ENCODE assay signal across 9 cellular contexts in the genomic region with DNA sequence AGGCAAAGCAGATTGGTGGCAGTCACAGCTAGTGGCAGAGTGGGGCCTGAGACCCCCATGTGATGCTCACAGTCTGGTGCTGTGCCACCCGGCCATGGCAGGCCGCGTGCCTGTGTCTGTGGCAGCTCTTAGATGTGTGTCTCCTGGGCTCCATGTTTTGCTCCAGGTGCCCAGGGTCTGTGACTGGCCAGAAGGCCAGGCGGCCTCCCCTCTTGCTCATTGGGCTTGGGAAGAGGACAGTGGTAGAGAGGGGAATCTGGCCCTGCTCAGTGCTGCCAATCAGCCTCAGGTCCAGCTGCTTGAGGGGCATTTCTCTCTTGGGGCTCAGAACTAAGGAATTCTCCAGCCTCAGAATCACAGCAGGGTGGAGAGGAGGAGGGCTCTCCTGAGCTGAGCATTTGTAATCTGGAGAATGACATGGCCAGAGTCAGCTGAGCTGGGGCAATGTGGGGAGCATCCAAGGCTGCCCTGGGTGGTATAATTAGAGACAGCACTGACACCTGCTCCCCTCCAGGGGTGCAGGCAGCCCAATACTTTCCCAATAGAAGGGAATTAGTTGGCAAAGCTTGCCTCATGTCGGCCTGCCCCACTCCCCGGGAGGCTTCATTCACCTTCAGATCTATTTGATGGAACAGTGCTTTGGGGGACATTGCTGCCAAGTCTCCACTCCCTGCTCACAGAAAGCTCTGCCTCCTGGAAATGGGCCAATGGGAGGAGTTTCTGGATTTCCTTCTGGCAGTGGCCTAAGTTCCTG. TPM values are rescaled to one million over a fixed set of nuclear protein-coding genes. Genes with fewer than 3 reads are reported as not detected.
A peak's percentile ranks its signal among the peaks of the same experiment; 100 is the strongest.
DNase-seq lines count a peak whose midpoint lies in the region; ATAC-seq and TF ChIP-seq lines count a peak whose summit lies in the region.
"Had no signal": no experiment of that assay in that cellular context is flagged by ENCODE, and none has a peak within 500 bp of the region (broad histone marks: within the 10 kb centered on the region; RNA-seq: fewer than 3 reads in every experiment).

No MANE protein-coding gene starts in this region.

- no peaks in the 10 kb centered on the region for H3K9me3 ChIP-seq in HEK293 (ENCODE audit: control insufficient read depth, insufficient read depth, low read depth, low read length)
- no peaks in the 10 kb centered on the region for H3K9me3 ChIP-seq in RWPE2 (ENCODE audit: severe bottlenecking)

- TF ChIP-seq CTCF in HEK293 (tag by site-specific recombination; IDR thresholded peaks at IDR 0.05) (no peak), RWPE2 (IDR thresholded peaks at IDR 0.05; ENCODE audit: poor library complexity, severe bottlenecking) (no peak), epithelial cell of esophagus (IDR thresholded peaks at IDR 0.05; ENCODE audit: insufficient read depth, low read depth, low read length, missing control alignments) (no peak), natural killer cell (IDR thresholded peaks at IDR 0.05) (no peak)

- ATAC-seq in RWPE2 (ENCODE audit: low read depth) (peak; percentile 50), natural killer cell (peak in 1 of 3 donors; percentile 14), GM19455 (IDR thresholded peaks at IDR 0.05; ENCODE audit: unreplicated experiment) (no peak), HG03196 (IDR thresholded peaks at IDR 0.05; ENCODE audit: unreplicated experiment) (no peak)

- no peak overlapping the region for H3K4me3 ChIP-seq in HEK293 (ENCODE audit: low read depth, low read length)
- no peak overlapping the region for H3K4me3 ChIP-seq in RWPE2 (ENCODE audit: severe bottlenecking)
- H3K4me3 ChIP-seq in epithelial cell of esophagus (ENCODE audit: low read length) = no peak overlapping the region

- H3K36me3 Mint-ChIP-seq in natural killer cell = no peaks in the 10 kb centered on the region

- H3K9me3 Mint-ChIP-seq in natural killer cell = no peaks in the 10 kb centered on the region

- peaks cover 0 to 19% of the 10 kb centered on the region in 2 experiments; a peak in 1 of 3 replicates for H3K36me3 ChIP-seq in HEK293 (ENCODE audit: control insufficient read depth in 2 of 2, insufficient read depth in 1 of 2, low read length in 2 of 2)
- H3K36me3 ChIP-seq in RWPE2 (ENCODE audit: low read depth) = peaks cover 24% of the 10 kb centered on the region

- intact Hi-C loops in natural killer cell (cut with micrococcal nuclease) = no loop called here

- no peaks in the 10 kb centered on the region for H3K27me3 Mint-ChIP-seq in natural killer cell (ENCODE audit: low read depth in 2 of 2)
- H3K27me3 Mint-ChIP-seq: naive thymus-derived CD4-positive, alpha-beta T cell had no signal

- no peaks in the 10 kb centered on the region for H3K27me3 ChIP-seq in RWPE2 (ENCODE audit: insufficient read depth, poor library complexity, severe bottlenecking)

- H3K4me1 ChIP-seq in HEK293 (ENCODE audit: control insufficient read depth, insufficient read depth, low read length) = no peaks in the 10 kb centered on the region; the same call in 1 of the 2 replicates
- no peaks in the 10 kb centered on the region for H3K4me1 ChIP-seq in RWPE2 (ENCODE audit: insufficient read depth, poor library complexity, severe bottlenecking)

- DNase-seq in RWPE2 (ENCODE audit: low spot score) = no peak
- peak; percentile 33 for DNase-seq in epithelial cell of esophagus (ENCODE audit: low read depth)
- no peak for DNase-seq in natural killer cell
- no peak for DNase-seq in NK-92 (lab: John Stamatoyannopoulos, UW; ENCODE audit: unreplicated experiment)
- DNase-seq in NOMO-1 (lab: John Stamatoyannopoulos, UW; ENCODE audit: unreplicated experiment in 2 of 2) = no peak

- peak overlapping the region; percentile 58 to 78 for H3K27ac Mint-ChIP-seq in natural killer cell

- peaks cover 29 to 56% of the 10 kb centered on the region in 2 donors for H3K4me1 Mint-ChIP-seq in natural killer cell

- CTCF ChIA-PET in HEK293 (lab: Yijun Ruan, JAX) = interaction anchor here (0.6 to 3.6 kb wide), 13 partner anchors 9 to 853 kb away, joined by 3 to 15 read pairs (median 4); no protein-coding TSS in a partner anchor

- POLR2A ChIA-PET in HEK293 (lab: Yijun Ruan, JAX) = interaction anchor here (1.1 to 2.0 kb wide), 3 partner anchors 36 to 171 kb away, joined by 3 to 12 read pairs (median 3); partner anchors contain the start of gene LASP1

- no peak overlapping the region for H3K4me3 Mint-ChIP-seq in natural killer cell

- H3K27ac ChIP-seq in HEK293 (ENCODE audit: extremely low read depth, low read depth, low read length) (no peak overlapping the region), RWPE2 (ENCODE audit: poor library complexity, severe bottlenecking) (no peak overlapping the region)

TF ChIP-seq in HEK293, 187 proteins besides CTCF, POLR2A, EP300 and RAD21:
- TF ChIP-seq ZNF423 (tag by site-specific recombination; IDR thresholded peaks at IDR 0.05) (no peak), ZNF623 (tag by site-specific recombination; IDR thresholded peaks at IDR 0.05) (no peak), ZNF341 (tag by site-specific recombination; IDR thresholded peaks at IDR 0.05; ENCODE audit: low read depth) (peak; percentile 55; the same call in 1 of the 2 replicates), ZIC2 (tag by site-specific recombination; IDR thresholded peaks at IDR 0.05) (peak; percentile 53), GLIS1 (tag by site-specific recombination; IDR thresholded peaks at IDR 0.05) (peak; percentile 96)
- TF ChIP-seq, protein P1, sequence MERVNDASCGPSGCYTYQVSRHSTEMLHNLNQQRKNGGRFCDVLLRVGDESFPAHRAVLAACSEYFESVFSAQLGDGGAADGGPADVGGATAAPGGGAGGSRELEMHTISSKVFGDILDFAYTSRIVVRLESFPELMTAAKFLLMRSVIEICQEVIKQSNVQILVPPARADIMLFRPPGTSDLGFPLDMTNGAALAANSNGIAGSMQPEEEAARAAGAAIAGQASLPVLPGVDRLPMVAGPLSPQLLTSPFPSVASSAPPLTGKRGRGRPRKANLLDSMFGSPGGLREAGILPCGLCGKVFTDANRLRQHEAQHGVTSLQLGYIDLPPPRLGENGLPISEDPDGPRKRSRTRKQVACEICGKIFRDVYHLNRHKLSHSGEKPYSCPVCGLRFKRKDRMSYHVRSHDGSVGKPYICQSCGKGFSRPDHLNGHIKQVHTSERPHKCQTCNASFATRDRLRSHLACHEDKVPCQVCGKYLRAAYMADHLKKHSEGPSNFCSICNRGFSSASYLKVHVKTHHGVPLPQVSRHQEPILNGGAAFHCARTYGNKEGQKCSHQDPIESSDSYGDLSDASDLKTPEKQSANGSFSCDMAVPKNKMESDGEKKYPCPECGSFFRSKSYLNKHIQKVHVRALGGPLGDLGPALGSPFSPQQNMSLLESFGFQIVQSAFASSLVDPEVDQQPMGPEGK (tag by site-specific recombination; IDR thresholded peaks at IDR 0.05) = 0 out of 2 replicates have a peak, but pooled peaks have one; percentile 14

RNA-seq across cellular contexts. Expression of gene FBXO47, which starts 44.5 kb away (rescaled TPM):
- not detected for total RNA-seq in natural killer cell
- total RNA-seq: naive thymus-derived CD4-positive, alpha-beta T cell had no signal

RNA-seq across cellular contexts. Expression of gene LASP1, which starts 52.9 kb away (rescaled TPM):
- 100 to 1,000 TPM; 293 to 363 (median 340) TPM for total RNA-seq in natural killer cell
